11 cellular contexts compared by ENCODE assay signal in genomic region chr5:11385251-11385900, GRCh38.
DNase-seq lines count a peak whose midpoint lies in the region; ATAC-seq and TF ChIP-seq lines count a peak whose summit lies in the region.
"Had no signal": no experiment of that assay in that cellular context is flagged by ENCODE, and none has a peak within 500 bp of the region (broad histone marks: within the 10 kb centered on the region; RNA-seq: fewer than 3 reads in every experiment).

No MANE protein-coding gene starts in this region.

- H3K36me3 ChIP-seq in GM23248 (ENCODE audit: low read depth) (no peaks in the 10 kb centered on the region), RWPE2 (ENCODE audit: low read depth) (no peaks in the 10 kb centered on the region)

- no peaks in the 10 kb centered on the region for H3K9me3 Mint-ChIP-seq in activated CD8-positive, alpha-beta T cell treated with anti-CD3 and anti-CD28 coated beads for 36 hours

- H3K9me3 ChIP-seq in GM23248 (ENCODE audit: low read depth), result no peaks in the 10 kb centered on the region
- H3K9me3 ChIP-seq in RWPE2 (ENCODE audit: severe bottlenecking), result no peaks in the 10 kb centered on the region

- no peaks in the 10 kb centered on the region for H3K79me2 ChIP-seq in GM23248 (ENCODE audit: insufficient read depth)

- in situ Hi-C loops in GM23248 (cut with MboI), result no loop called here

- CTCF ChIA-PET in activated CD8-positive, alpha-beta T cell treated with anti-CD3 and anti-CD28 coated beads for 36 hours (lab: Charles Lee), result no interaction called here

- no peak overlapping the region for H3K9ac ChIP-seq in GM23248

- H3K4me1 Mint-ChIP-seq in activated CD8-positive, alpha-beta T cell treated with anti-CD3 and anti-CD28 coated beads for 36 hours (ENCODE audit: low read depth), result peaks cover 8% of the 10 kb centered on the region

- TF ChIP-seq CTCF in RWPE2 (IDR thresholded peaks at IDR 0.05; ENCODE audit: poor library complexity, severe bottlenecking), result no peak
- TF ChIP-seq CTCF in activated CD8-positive, alpha-beta T cell treated with anti-CD3 and anti-CD28 coated beads for 36 hours (IDR thresholded peaks at IDR 0.05), result no peak

- DNase-seq in GM23248 (peak; percentile 2), RWPE2 (ENCODE audit: low spot score) (no peak), putamen (ENCODE audit: low spot score) (peak; percentile 33), Kasumi-1 (lab: John Stamatoyannopoulos, UW) (no peak)
- no peak for DNase-seq in activated CD8-positive, alpha-beta T cell treated with anti-CD3 and anti-CD28 coated beads for 36 hours
- no peak for DNase-seq in stimulated activated CD4-positive, alpha-beta T cell treated with anti-CD3 and anti-CD28 coated beads, Interleukin-4, amount 100 ng/mL, for 4 hours
- DNase-seq: activated gamma-delta T cell treated with Interleukin-2 at 50 U/mL for 16 hours, NCI-H1092, T-helper 1 cell had no signal

- H3K27ac Mint-ChIP-seq in activated CD8-positive, alpha-beta T cell treated with anti-CD3 and anti-CD28 coated beads for 36 hours, result no peak overlapping the region

- no peaks in the 10 kb centered on the region for H4K20me1 ChIP-seq in GM23248 (ENCODE audit: insufficient read depth)

- H3F3A ChIP-seq in GM23248 (ENCODE audit: insufficient read depth), result no peaks in the 10 kb centered on the region

- POLR2A ChIA-PET in activated CD8-positive, alpha-beta T cell treated with anti-CD3 and anti-CD28 coated beads for 36 hours (lab: Charles Lee), result no interaction called here

- no peak overlapping the region for H2AFZ ChIP-seq in GM23248

- peaks cover 32% of the 10 kb centered on the region for H3K27me3 ChIP-seq in GM23248 (replicated peaks; ENCODE audit: insufficient read depth)
- peaks cover 75% of the 10 kb centered on the region for H3K27me3 ChIP-seq in RWPE2 (ENCODE audit: insufficient read depth, poor library complexity, severe bottlenecking)

- no peak overlapping the region for H3K4me3 Mint-ChIP-seq in activated CD8-positive, alpha-beta T cell treated with anti-CD3 and anti-CD28 coated beads for 36 hours

- no peaks in the 10 kb centered on the region for H3K36me3 Mint-ChIP-seq in activated CD8-positive, alpha-beta T cell treated with anti-CD3 and anti-CD28 coated beads for 36 hours (ENCODE audit: low read depth)

- H3K4me1 ChIP-seq in GM23248 (ENCODE audit: insufficient read depth) (no peaks in the 10 kb centered on the region), RWPE2 (ENCODE audit: insufficient read depth, poor library complexity, severe bottlenecking) (no peaks in the 10 kb centered on the region)

- no peak overlapping the region for H3K27ac ChIP-seq in GM23248
- no peak overlapping the region for H3K27ac ChIP-seq in RWPE2 (ENCODE audit: poor library complexity, severe bottlenecking)

- intact Hi-C loops in activated CD8-positive, alpha-beta T cell treated with anti-CD3 and anti-CD28 coated beads for 36 hours (cut with micrococcal nuclease), result no loop called here

- 3% methylated on average over 18 to 22 of the region's 33 CpGs for WGBS in GM23248 (ENCODE audit: low coverage in 1 of 2, low lambda C conversion rate in 2 of 2, missing lambda C conversion rate in 2 of 2), 2 experiments

- ATAC-seq in RWPE2 (ENCODE audit: low read depth) (peak; percentile 33; the same call in 1 of the 3 replicates), HG03045 (IDR thresholded peaks at IDR 0.05; ENCODE audit: unreplicated experiment) (no peak)
- no peak for ATAC-seq in activated CD8-positive, alpha-beta T cell treated with anti-CD3 and anti-CD28 coated beads for 36 hours

- no peak overlapping the region for H3K4me2 ChIP-seq in GM23248 (ENCODE audit: unreplicated experiment)

- H3K9me2 ChIP-seq in GM23248 (ENCODE audit: insufficient read depth), result no peaks in the 10 kb centered on the region

- peaks cover 45% of the 10 kb centered on the region for H3K27me3 Mint-ChIP-seq in activated CD8-positive, alpha-beta T cell treated with anti-CD3 and anti-CD28 coated beads for 36 hours

- no peak overlapping the region for H3K4me3 ChIP-seq in GM23248
- H3K4me3 ChIP-seq in RWPE2 (ENCODE audit: severe bottlenecking), result no peak overlapping the region
- H3K4me3 ChIP-seq in iPS-11a (ENCODE audit: low read depth, low read length), result peak overlapping the region; percentile 10

Comparison
In these comparisons a context has a peak if more than half of its experiments do, and no peak if none do; other contexts are left out.
1. DNase-seq: peak in GM23248 (single experiment) and putamen (single experiment); none in RWPE2 (single experiment), Kasumi-1 (0 of 2), activated CD8-positive, alpha-beta T cell treated with anti-CD3 and anti-CD28 coated beads for 36 hours (single experiment) and stimulated activated CD4-positive, alpha-beta T cell treated with anti-CD3 and anti-CD28 coated beads, Interleukin-4, amount 100 ng/mL, for 4 hours (0 of 2).